7 cellular contexts compared by ENCODE assay signal in the genomic region with DNA sequence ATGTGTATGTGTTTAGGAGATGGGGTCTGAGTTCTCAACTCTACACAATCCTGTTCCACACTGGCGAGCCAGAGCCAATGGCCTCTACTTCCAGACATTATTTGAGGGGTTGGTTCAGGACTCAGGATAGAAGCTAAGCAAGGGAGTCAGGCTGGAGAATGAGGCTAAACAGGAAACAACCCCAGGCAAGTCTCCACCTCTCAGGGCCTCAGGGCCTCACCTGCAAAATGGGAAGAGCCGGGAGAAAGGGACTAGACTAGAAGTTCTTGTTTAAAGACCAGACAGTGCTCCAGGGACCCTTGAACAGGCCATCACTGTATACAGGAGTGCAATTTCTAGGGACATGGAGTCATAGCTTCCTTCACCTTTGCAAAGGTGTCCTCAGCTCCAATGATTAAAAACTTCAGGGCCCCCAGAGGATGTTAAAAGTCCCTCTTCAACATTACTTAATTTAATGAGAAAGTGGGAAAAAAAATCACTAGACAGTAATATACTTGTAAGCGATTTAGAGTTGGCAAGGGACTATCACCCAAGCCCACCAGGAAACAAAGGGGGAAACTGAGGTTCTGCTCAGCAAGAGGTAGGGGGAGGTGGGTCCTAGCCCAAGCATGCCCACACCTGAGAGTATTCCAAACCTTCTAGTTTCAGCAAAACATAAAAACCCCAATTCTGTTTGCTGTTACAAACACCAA. TPM values are rescaled to one million over a fixed set of nuclear protein-coding genes. Genes with fewer than 3 reads are reported as not detected.
DNase-seq lines count a peak whose midpoint lies in the region; ATAC-seq and TF ChIP-seq lines count a peak whose summit lies in the region.

No MANE protein-coding gene starts in this region.

- H3K36me3 ChIP-seq in IMR-90 (ENCODE audit: control insufficient read depth, insufficient read depth, low read length) (peaks cover 3% of the 10 kb centered on the region), lung (ENCODE audit: control insufficient read depth in 2 of 2, insufficient read depth in 2 of 2, low read length in 2 of 2) (peaks cover 2 to 3% of the 10 kb centered on the region in 2 donors), subcutaneous abdominal adipose tissue (ENCODE audit: control insufficient read depth in 5 of 5, insufficient read depth in 5 of 5, low read length in 5 of 5) (peaks cover 0 to 5% (median 0%) of the 10 kb centered on the region in 5 donors)

- peak overlapping the region; percentile 81 for H3K23ac ChIP-seq in IMR-90 (ENCODE audit: low read depth, low read length)

- peak overlapping the region; percentile 95 for H2BK120ac ChIP-seq in IMR-90 (ENCODE audit: low read depth, low read length)

- ATAC-seq in IMR-90 (ENCODE audit: low read depth) (no peak), lung (ENCODE audit: insufficient read depth, low FRiP score) (no peak), HG03025 (IDR thresholded peaks at IDR 0.05; ENCODE audit: low FRiP score, unreplicated experiment) (no peak)

- H3K4me1 Mint-ChIP-seq in brain = peaks cover 74% of the 10 kb centered on the region

- H3K27ac ChIP-seq in IMR-90 (ENCODE audit: insufficient read depth, low read length) (peak overlapping the region; percentile 68), lung (ENCODE audit: low read depth in 1 of 2, low read length in 1 of 2) (peak overlapping the region; percentile 84 to 100), subcutaneous abdominal adipose tissue (ENCODE audit: low read depth, low read length) (peak overlapping the region; percentile 99)

- H3K56ac ChIP-seq in IMR-90 (ENCODE audit: extremely low read depth, insufficient read depth, low read length) = peak overlapping the region; percentile 81

- H3K27me3 ChIP-seq in IMR-90 (ENCODE audit: control insufficient read depth, insufficient read depth, low read length) = no peaks in the 10 kb centered on the region
- no peaks in the 10 kb centered on the region for H3K27me3 ChIP-seq in lung (ENCODE audit: control insufficient read depth, insufficient read depth)
- no peaks in the 10 kb centered on the region for H3K27me3 ChIP-seq in subcutaneous abdominal adipose tissue (ENCODE audit: control insufficient read depth in 5 of 5, insufficient read depth in 4 of 5, low read length in 5 of 5)

- peaks cover 44 to 79% of the 10 kb centered on the region in 2 experiments for H3K79me1 ChIP-seq in IMR-90 (ENCODE audit: low read depth in 1 of 2, low read length in 2 of 2)

- peak overlapping the region; percentile 97 for H2AK9ac ChIP-seq in IMR-90 (replicated peaks; ENCODE audit: low read depth, low read length, poor library complexity)

- peak overlapping the region; percentile 52; the same call in 1 of the 2 replicates for H3K18ac ChIP-seq in IMR-90 (ENCODE audit: low read depth, low read length)

- H4K5ac ChIP-seq in IMR-90 (ENCODE audit: low read depth, low read length) = peak overlapping the region; percentile 72

- no peak overlapping the region; the same call in 1 of the 2 replicates for H3K4me2 ChIP-seq in IMR-90 (ENCODE audit: low read depth, low read length)

- no peak for DNase-seq in IMR-90
- no peak for DNase-seq in lung (ENCODE audit: low spot score)
- no peak for DNase-seq in HCEC 1CT
- no peak for DNase-seq in NCI-H2227 (lab: John Stamatoyannopoulos, UW; ENCODE audit: unreplicated experiment)

- H3K9me3 ChIP-seq in IMR-90 (ENCODE audit: control insufficient read depth, insufficient read depth, low read length) (no peaks in the 10 kb centered on the region), lung (ENCODE audit: control insufficient read depth in 2 of 2, insufficient read depth in 1 of 2, low read length in 1 of 2) (no peaks in the 10 kb centered on the region), subcutaneous abdominal adipose tissue (ENCODE audit: control insufficient read depth in 5 of 5, low read length in 5 of 5) (no peaks in the 10 kb centered on the region)

- H2AK5ac ChIP-seq in IMR-90 (ENCODE audit: low read depth, low read length) = peak overlapping the region; percentile 79

- H3K36me3 Mint-ChIP-seq in brain = peaks cover 47% of the 10 kb centered on the region

- BruUV-seq in IMR-90 (replicated peaks; lab: Mats Ljungman, UMichigan) = no TSS peak

- WGBS in IMR-90 (ENCODE audit: extremely low coverage in 2 of 2, insufficient read length in 1 of 2), 2 experiments = no CpG with 5 or more reads among the region's 3 CpGs
- WGBS in lung, 2 donors = 93 to 95% methylated on average over 3 of the region's 3 CpGs

- H2BK5ac ChIP-seq in IMR-90 (ENCODE audit: low read depth, low read length, poor library complexity, severe bottlenecking) = peak overlapping the region; percentile 94

- peak overlapping the region; percentile 98 for H3K4ac ChIP-seq in IMR-90 (ENCODE audit: low read depth, low read length)

- peak overlapping the region; percentile 94 for H4K91ac ChIP-seq in IMR-90 (ENCODE audit: insufficient read depth, low read depth, low read length)

- TF ChIP-seq RAD21 in IMR-90 (IDR thresholded peaks at IDR 0.05; ENCODE audit: low read length) = no peak

- TF ChIP-seq CTCF in IMR-90 (conservative IDR thresholded peaks at IDR 0.05; ENCODE audit: low read depth, low read length) = no peak
- no peak for TF ChIP-seq CTCF in brain (conservative IDR thresholded peaks at IDR 0.05)
- TF ChIP-seq CTCF in lung (IDR thresholded peaks at IDR 0.05; ENCODE audit: control extremely low read depth, extremely low read depth) = no peak

- peaks cover 38% of the 10 kb centered on the region for H3K4me1 ChIP-seq in IMR-90 (ENCODE audit: control insufficient read depth, insufficient read depth, low read length)
- peaks cover 20 to 32% of the 10 kb centered on the region in 2 donors for H3K4me1 ChIP-seq in lung (ENCODE audit: control insufficient read depth in 2 of 2, insufficient read depth in 2 of 2, low read length in 2 of 2)
- H3K4me1 ChIP-seq in subcutaneous abdominal adipose tissue (ENCODE audit: control insufficient read depth in 5 of 5, insufficient read depth in 5 of 5, low read length in 5 of 5) = peaks cover 28 to 84% (median 71%) of the 10 kb centered on the region in 5 donors

- H3K27me3 Mint-ChIP-seq in brain = peaks cover 3% of the 10 kb centered on the region

- H3K9me3 Mint-ChIP-seq in brain = peaks cover 0 to 2% (median 0%) of the 10 kb centered on the region in 5 experiments

- dilution Hi-C loops in IMR-90 (cut with HindIII; ENCODE audit: low sequenced_read_pairs, unreplicated experiment) = no loop called here

- H3K9ac ChIP-seq in IMR-90 (ENCODE audit: low read depth, low read length) (peak overlapping the region; percentile 29; the same call in 1 of the 2 replicates), subcutaneous abdominal adipose tissue (ENCODE audit: low read length in 5 of 5) (peak overlapping the region in 4 of 5 donors; percentile 22 to 49 (median 37))

- no peaks in the 10 kb centered on the region for H4K20me1 ChIP-seq in IMR-90 (ENCODE audit: insufficient read depth, low read length)

- TF ChIP-seq POLR2A in IMR-90 (IDR thresholded peaks at IDR 0.05; ENCODE audit: low read depth, low read length) = no peak

- peak overlapping the region; percentile 90 for H3K14ac ChIP-seq in IMR-90 (replicated peaks; ENCODE audit: low read depth, low read length)

- H2AFZ ChIP-seq in IMR-90 (replicated peaks; ENCODE audit: low read length, poor library complexity) = no peak overlapping the region

- H2BK15ac ChIP-seq in IMR-90 (ENCODE audit: low read depth, low read length) = peak overlapping the region; percentile 91

- peak overlapping the region; percentile 44 to 100 (median 93) for H3K27ac Mint-ChIP-seq in brain

- H3K4me3 ChIP-seq in IMR-90 (ENCODE audit: insufficient read depth, low read depth, low read length) (no peak overlapping the region), lung (no peak overlapping the region), subcutaneous abdominal adipose tissue (ENCODE audit: low read depth in 1 of 5, low read length in 5 of 5) (no peak overlapping the region)

- H3K9me1 ChIP-seq in IMR-90 (ENCODE audit: insufficient read depth, low read length) = peaks cover 23% of the 10 kb centered on the region; the same call in 1 of the 2 replicates

- in situ Hi-C loops in IMR-90 (cut with MboI; ENCODE audit: low sequenced_read_pairs) = no loop called here

- peak overlapping the region; percentile 93 for H2BK20ac ChIP-seq in IMR-90 (ENCODE audit: low read depth, low read length)

- H4K8ac ChIP-seq in IMR-90 (ENCODE audit: low read depth in 2 of 2, low read length in 2 of 2) = peak overlapping the region; percentile 34 to 89

- POLR2A ChIA-PET in IMR-90 (lab: Charles Lee; ENCODE audit: unreplicated experiment) = no interaction called here

- intact Hi-C loops in IMR-90 (cut with micrococcal nuclease) = loop anchor here (1.0 to 5.0 kb wide), 2 partner anchors 20 to 42 kb away; no protein-coding TSS in a partner anchor

- CTCF ChIA-PET in IMR-90 (lab: Yijun Ruan, JAX) = no interaction called here

- H3K4me3 Mint-ChIP-seq in brain = peak overlapping the region in 2 of 5 experiments; percentile 15 to 55

TF ChIP-seq in IMR-90, 13 proteins besides CTCF, POLR2A, EP300 and RAD21:
- TF ChIP-seq MAFK (IDR thresholded peaks at IDR 0.05; ENCODE audit: low read depth, low read length) = no peak
- TF ChIP-seq BHLHE40 (IDR thresholded peaks at IDR 0.05; ENCODE audit: low read depth, low read length) = no peak
- TF ChIP-seq RFX5 (IDR thresholded peaks at IDR 0.05; ENCODE audit: low read depth, low read length) = no peak
- TF ChIP-seq CHD1 (IDR thresholded peaks at IDR 0.05; ENCODE audit: low read depth, low read length) = no peak
- TF ChIP-seq ELK1 (IDR thresholded peaks at IDR 0.05; ENCODE audit: borderline replicate concordance, low read depth, low read length) = no peak
- no peak for TF ChIP-seq FOS (IDR thresholded peaks at IDR 0.05; ENCODE audit: low read depth, low read length)
- no peak for TF ChIP-seq MAZ (IDR thresholded peaks at IDR 0.05; ENCODE audit: borderline replicate concordance, low read depth, low read length)
- no peak for TF ChIP-seq MXI1 (IDR thresholded peaks at IDR 0.05; ENCODE audit: borderline replicate concordance, low read depth, low read length)

RNA-seq across cellular contexts. Expression of gene ZMYND8, which starts 41.7 kb away (rescaled TPM):
- total RNA-seq in IMR-90 (2012; rRNA removed) (23.6 and 24.0 TPM in 2 replicates), lung (10 to 100 TPM; 45.2 to 46.4 TPM)
- polyA plus RNA-seq in IMR-90 (2012; rRNA removed) (28.2 and 28.3 TPM in 2 replicates), brain (ENCODE audit: insufficient read depth, low read depth, low replicate concordance) (29.9 TPM), lung (10 to 100 TPM; 14.2 to 15.1 TPM)
- polyA plus RNA-seq in IMR-90 (2012; cell fraction: cytosol; rRNA removed) = 12.6 and 14.1 TPM in 2 replicates
- 43.6 and 72.5 TPM in 2 replicates for polyA plus RNA-seq in IMR-90 (2012; cell fraction: nucleus; rRNA removed; ENCODE audit: low replicate concordance)
